Comparison of ENCODE assay signal across 8 cellular contexts in genomic region chr19:55062735-55063491, GRCh38. TPM values are rescaled to one million over a fixed set of nuclear protein-coding genes. Genes with fewer than 3 reads are reported as not detected.
A peak's percentile ranks its signal among the peaks of the same experiment; 100 is the strongest.
DNase-seq lines count a peak whose midpoint lies in the region; ATAC-seq and TF ChIP-seq lines count a peak whose summit lies in the region.

Gene RDH13 (minus strand): TSS chr19:55063148. CDS start chr19:55063032, 116 bp downstream.

- H3K27ac ChIP-seq in RWPE2 (ENCODE audit: poor library complexity, severe bottlenecking), result peak within 1 kb of the TSS; percentile 36

- no peaks in the 10 kb centered on the region for H3K9me3 Mint-ChIP-seq in natural killer cell
- H3K9me3 Mint-ChIP-seq in stimulated activated naive B cell treated with anti-CD40 and anti-IgM and Interleukin-4, amounts not matched to agents 10 μg/mL and 1 μg/mL and 100 μg/mL, for 72 hours, result peaks cover 0 to 2% of the 10 kb centered on the region in 2 donors

- peaks cover 14% of the 10 kb centered on the region for H3K27me3 ChIP-seq in RWPE2 (ENCODE audit: insufficient read depth, poor library complexity, severe bottlenecking)

- no peak for TF ChIP-seq CTCF in RWPE2 (IDR thresholded peaks at IDR 0.05; ENCODE audit: poor library complexity, severe bottlenecking)
- TF ChIP-seq CTCF in natural killer cell (IDR thresholded peaks at IDR 0.05), result no peak

- H3K27me3 Mint-ChIP-seq in natural killer cell (ENCODE audit: low read depth in 2 of 2), result peaks cover 16 to 18% of the 10 kb centered on the region in 2 donors
- peaks cover 21 to 24% of the 10 kb centered on the region in 2 donors for H3K27me3 Mint-ChIP-seq in stimulated activated naive B cell treated with anti-CD40 and anti-IgM and Interleukin-4, amounts not matched to agents 10 μg/mL and 1 μg/mL and 100 μg/mL, for 72 hours

- peak within 1 kb of the TSS; percentile 64 to 82 for H3K27ac Mint-ChIP-seq in natural killer cell
- H3K27ac Mint-ChIP-seq in stimulated activated naive B cell treated with anti-CD40 and anti-IgM and Interleukin-4, amounts not matched to agents 10 μg/mL and 1 μg/mL and 100 μg/mL, for 72 hours, result peak within 1 kb of the TSS; percentile 92

- peaks cover 4 to 17% of the 10 kb centered on the region in 2 donors for H3K4me1 Mint-ChIP-seq in natural killer cell
- H3K4me1 Mint-ChIP-seq in stimulated activated naive B cell treated with anti-CD40 and anti-IgM and Interleukin-4, amounts not matched to agents 10 μg/mL and 1 μg/mL and 100 μg/mL, for 72 hours, result peaks cover 5 to 12% of the 10 kb centered on the region in 2 donors

- peak within 1 kb of the TSS; percentile 92 for H3K4me3 Mint-ChIP-seq in natural killer cell
- peak within 1 kb of the TSS; percentile 88 to 90 for H3K4me3 Mint-ChIP-seq in stimulated activated naive B cell treated with anti-CD40 and anti-IgM and Interleukin-4, amounts not matched to agents 10 μg/mL and 1 μg/mL and 100 μg/mL, for 72 hours

- H3K4me3 ChIP-seq in RWPE2 (ENCODE audit: severe bottlenecking), result peak within 1 kb of the TSS; percentile 83

- peak; percentile 88 for DNase-seq in DMS79 treated with DMSO at 0.1 percent for 48 hours (lab: John Stamatoyannopoulos, UW)
- DNase-seq in GOT3 (lab: John Stamatoyannopoulos, UW), result peak; percentile 78
- DNase-seq in M059J (ENCODE audit: low read depth), result peak; percentile 86
- DNase-seq in RWPE2 (ENCODE audit: low spot score), result peak; percentile 96
- peak; percentile 93 to 95 for DNase-seq in activated T-helper 1 cell treated with anti-CD3 and anti-CD28 coated beads, Interleukin-2, amount 50 U/mL, for 16 hours (ENCODE audit: low read depth in 1 of 2, low spot score in 1 of 2)
- peak; percentile 95 for DNase-seq in fibroblast of peridontal ligament (ENCODE audit: extremely low read depth)
- DNase-seq in natural killer cell, result peak; percentile 99
- DNase-seq in stimulated activated naive B cell treated with anti-CD40 and anti-IgM and Interleukin-4, amounts not matched to agents 10 μg/mL and 1 μg/mL and 100 μg/mL, for 72 hours, result peak; percentile 91

- intact Hi-C loops in natural killer cell (cut with micrococcal nuclease), result loop anchor here (1.0 kb wide), 1 partner anchor 18 kb away; no protein-coding TSS in a partner anchor

- H3K9me3 ChIP-seq in RWPE2 (ENCODE audit: severe bottlenecking), result no peaks in the 10 kb centered on the region

- H3K4me1 ChIP-seq in RWPE2 (ENCODE audit: insufficient read depth, poor library complexity, severe bottlenecking), result no peaks in the 10 kb centered on the region

- H3K36me3 ChIP-seq in RWPE2 (ENCODE audit: low read depth), result peaks cover 22% of the 10 kb centered on the region

- H3K36me3 Mint-ChIP-seq in natural killer cell, result no peaks in the 10 kb centered on the region
- peaks cover 14 to 16% of the 10 kb centered on the region in 2 donors for H3K36me3 Mint-ChIP-seq in stimulated activated naive B cell treated with anti-CD40 and anti-IgM and Interleukin-4, amounts not matched to agents 10 μg/mL and 1 μg/mL and 100 μg/mL, for 72 hours

- peak; percentile 96 for ATAC-seq in RWPE2 (ENCODE audit: low read depth)
- ATAC-seq in natural killer cell, result peak; percentile 98 to 100 (median 98)
- ATAC-seq in stimulated activated naive B cell treated with anti-CD40 and anti-IgM and Interleukin-4, amounts not matched to agents 10 μg/mL and 1 μg/mL and 100 μg/mL, for 72 hours (replicated peaks), result peak; percentile 99 to 100

RNA-seq across cellular contexts. Expression of gene RDH13, which starts in this region (rescaled TPM):
- 2.8 and 5.3 TPM in 2 replicates for total RNA-seq in M059J (2014; rRNA removed; shearing (Covaris generic))
- total RNA-seq in natural killer cell, result 10 to 100 TPM; 18.2 to 25.3 (median 19.3) TPM

Comparison
In these comparisons a context has a peak if more than half of its experiments do, and no peak if none do; other contexts are left out.
1. Peak in every context shown above with its lines: DNase-seq, ATAC-seq, H3K4me3 ChIP-seq and H3K27ac ChIP-seq.